Comparison of ENCODE assay signal across 1 cellular context in the genomic region with DNA sequence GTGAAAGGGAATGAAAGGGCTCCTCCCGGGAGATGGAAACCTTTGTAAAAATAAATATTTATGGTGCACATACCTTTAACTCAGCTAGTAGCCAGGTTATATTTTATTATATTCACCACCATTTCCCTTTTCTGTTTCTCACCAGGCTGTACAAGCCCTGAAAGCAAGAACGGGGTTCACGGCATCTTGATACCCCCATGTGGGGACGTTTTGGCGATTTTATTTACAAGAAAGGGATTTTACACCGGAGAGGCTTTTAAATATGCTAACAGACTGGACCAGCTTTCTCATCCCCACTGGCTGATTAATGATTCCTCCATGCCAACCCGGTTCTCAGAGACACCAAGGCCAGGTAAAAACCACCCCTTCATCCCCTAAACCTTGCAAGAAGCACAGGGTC.
TF ChIP-seq lines count a peak whose summit lies in the region.

No MANE protein-coding gene starts in this region.

TF ChIP-seq in SK-N-SH treated with all-trans-retinoic acid at 6 μM for 48 hours, 23 proteins besides CTCF, POLR2A, EP300 and RAD21 (continued from another document):
- TF ChIP-seq, protein P1, sequence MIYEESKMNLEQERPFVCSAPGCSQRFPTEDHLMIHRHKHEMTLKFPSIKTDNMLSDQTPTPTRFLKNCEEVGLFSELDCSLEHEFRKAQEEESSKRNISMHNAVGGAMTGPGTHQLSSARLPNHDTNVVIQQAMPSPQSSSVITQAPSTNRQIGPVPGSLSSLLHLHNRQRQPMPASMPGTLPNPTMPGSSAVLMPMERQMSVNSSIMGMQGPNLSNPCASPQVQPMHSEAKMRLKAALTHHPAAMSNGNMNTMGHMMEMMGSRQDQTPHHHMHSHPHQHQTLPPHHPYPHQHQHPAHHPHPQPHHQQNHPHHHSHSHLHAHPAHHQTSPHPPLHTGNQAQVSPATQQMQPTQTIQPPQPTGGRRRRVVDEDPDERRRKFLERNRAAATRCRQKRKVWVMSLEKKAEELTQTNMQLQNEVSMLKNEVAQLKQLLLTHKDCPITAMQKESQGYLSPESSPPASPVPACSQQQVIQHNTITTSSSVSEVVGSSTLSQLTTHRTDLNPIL (CRISPR knock-in tag; IDR thresholded peaks at IDR 0.05; ENCODE audit: low read depth) = no peak
- TF ChIP-seq ZFP30 (CRISPR knock-in tag; IDR thresholded peaks at IDR 0.05) (no peak), ZFP3 (CRISPR knock-in tag; IDR thresholded peaks at IDR 0.05) (no peak)
